In genomic region chr1:9340864-9341263, GRCh38 we compare ENCODE assay signal across 17 cellular contexts. TPM values are rescaled to one million over a fixed set of nuclear protein-coding genes. Genes with fewer than 3 reads are reported as not detected.
DNase-seq lines count a peak whose midpoint lies in the region; ATAC-seq and TF ChIP-seq lines count a peak whose summit lies in the region.
"Had no signal": no experiment of that assay in that cellular context is flagged by ENCODE, and none has a peak within 500 bp of the region (broad histone marks: within the 10 kb centered on the region; RNA-seq: fewer than 3 reads in every experiment).

No MANE protein-coding gene starts in this region.

- POLR2A ChIA-PET in GM10248 (lab: Yijun Ruan, JAX), result no interaction called here

- H3K4me3 Mint-ChIP-seq in nephron, result no peak overlapping the region
- no peak overlapping the region for H3K4me3 Mint-ChIP-seq in effector memory CD8-positive, alpha-beta T cell
- H3K4me3 Mint-ChIP-seq: activated B cell treated with CpG ODN at 0.5 μM for 24 hours; CD4-positive, CD25-positive, alpha-beta regulatory T cell; natural killer cell had no signal

- ATAC-seq in Right ventricle myocardium inferior (peak; percentile 30), heart left ventricle (no peak)
- ATAC-seq in effector memory CD8-positive, alpha-beta T cell (replicated peaks), result no peak
- ATAC-seq: natural killer cell had no signal

- WGBS in heart left ventricle, 4 donors, result 80 to 87% (median 83%) methylated on average over 7 of the region's 7 CpGs

- DNase-seq in Right ventricle myocardium inferior (ENCODE audit: missing footprints) (peak; percentile 18), heart left ventricle (no peak), dermis blood vessel endothelial cell (peak; percentile 25), cerebellar cortex (ENCODE audit: low spot score) (no peak), foreskin fibroblast (no peak), GM10248 (ENCODE audit: extremely low spot score) (no peak)
- DNase-seq in effector memory CD8-positive, alpha-beta T cell, result no peak
- DNase-seq: 8988T; activated B cell treated with CpG ODN at 0.5 μM for 24 hours; activated effector memory CD4-positive, alpha-beta T cell treated with anti-CD3 and anti-CD28 coated beads, Interleukin-2, amount 50 U/mL, for 16 hours; anterior cingulate cortex; CD4-positive, CD25-positive, alpha-beta regulatory T cell; colonic mucosa; natural killer cell; NCI-H1930; NCI-H524 treated with DMSO at 0.1 percent for 48 hours had no signal

- H3K27me3 ChIP-seq in heart left ventricle, result no peaks in the 10 kb centered on the region
- H3K27me3 ChIP-seq: colonic mucosa had no signal

- H3K4me3 ChIP-seq in heart left ventricle (no peak overlapping the region), foreskin fibroblast (ENCODE audit: low read depth in 1 of 2, low read length in 2 of 2) (no peak overlapping the region)
- H3K4me3 ChIP-seq: colonic mucosa had no signal

- CTCF ChIA-PET in GM10248 (lab: Yijun Ruan, JAX), result no interaction called here

- H3K36me3 Mint-ChIP-seq in nephron (ENCODE audit: low read depth), result no peaks in the 10 kb centered on the region
- H3K36me3 Mint-ChIP-seq in effector memory CD8-positive, alpha-beta T cell (ENCODE audit: insufficient read depth), result no peaks in the 10 kb centered on the region
- H3K36me3 Mint-ChIP-seq: natural killer cell had no signal

- TF ChIP-seq CTCF in heart left ventricle (IDR thresholded peaks at IDR 0.05), result no peak
- TF ChIP-seq CTCF in nephron (IDR thresholded peaks at IDR 0.05; ENCODE audit: unreplicated experiment in 3 of 3), result no peak
- TF ChIP-seq CTCF in foreskin fibroblast (IDR thresholded peaks at IDR 0.05; ENCODE audit: low read depth, low read length), result no peak
- no peak for TF ChIP-seq CTCF in GM10248 (IDR thresholded peaks at IDR 0.05; ENCODE audit: control extremely low read depth, extremely low read depth, low read depth, missing control alignments)

- peaks cover 5% of the 10 kb centered on the region for H3K9me3 Mint-ChIP-seq in nephron
- H3K9me3 Mint-ChIP-seq in effector memory CD8-positive, alpha-beta T cell, result no peaks in the 10 kb centered on the region
- H3K9me3 Mint-ChIP-seq: natural killer cell had no signal

- intact Hi-C loops in Right ventricle myocardium inferior (cut with DNase I) (no loop called here), heart left ventricle (cut with DNase I) (no loop called here)

- peaks cover 5% of the 10 kb centered on the region for H3K27me3 Mint-ChIP-seq in nephron (ENCODE audit: low read depth)
- no peaks in the 10 kb centered on the region for H3K27me3 Mint-ChIP-seq in effector memory CD8-positive, alpha-beta T cell
- H3K27me3 Mint-ChIP-seq: activated B cell treated with CpG ODN at 0.5 μM for 24 hours; CD4-positive, CD25-positive, alpha-beta regulatory T cell had no signal

- H3K9me3 ChIP-seq in heart left ventricle, result peaks cover 0 to 5% (median 0%) of the 10 kb centered on the region in 12 donors
- H3K9me3 ChIP-seq: colonic mucosa had no signal

- H3K27ac Mint-ChIP-seq in nephron, result peak overlapping the region in 2 of 3 experiments; percentile 59 to 72
- H3K27ac Mint-ChIP-seq in effector memory CD8-positive, alpha-beta T cell, result no peak overlapping the region
- H3K27ac Mint-ChIP-seq: activated B cell treated with CpG ODN at 0.5 μM for 24 hours; CD4-positive, CD25-positive, alpha-beta regulatory T cell; natural killer cell had no signal

- H3K4me1 Mint-ChIP-seq in nephron, result peaks cover 14% of the 10 kb centered on the region
- H3K4me1 Mint-ChIP-seq in effector memory CD8-positive, alpha-beta T cell (ENCODE audit: low read depth in 2 of 2), result no peaks in the 10 kb centered on the region
- H3K4me1 Mint-ChIP-seq: natural killer cell had no signal

- no peak overlapping the region for H3K27ac ChIP-seq in heart left ventricle
- H3K27ac ChIP-seq: colonic mucosa had no signal

- H3K36me3 ChIP-seq in heart left ventricle, result no peaks in the 10 kb centered on the region
- H3K36me3 ChIP-seq: colonic mucosa had no signal

- peaks cover 0 to 64% (median 39%) of the 10 kb centered on the region in 12 donors for H3K4me1 ChIP-seq in heart left ventricle
- H3K4me1 ChIP-seq: colonic mucosa had no signal

- TF ChIP-seq POLR2A in heart left ventricle (IDR thresholded peaks at IDR 0.05), result no peak

RNA-seq across cellular contexts. Expression of gene SPSB1, which starts 48.2 kb away (rescaled TPM):
- total RNA-seq in Right ventricle myocardium inferior, result 16.5 TPM
- 10 to 100 TPM in 3 of 9 donors, 1 to 10 TPM in 6; 7.7 to 27.2 (median 9.2) TPM for total RNA-seq in heart left ventricle
- 10 to 100 TPM in 1 of 2 donors, 1 to 10 TPM in 1; 7.0 to 10.9 TPM for polyA plus RNA-seq in heart left ventricle
- total RNA-seq in dermis blood vessel endothelial cell, result 19.6 and 35.8 TPM in 2 replicates

Comparison
In these comparisons a context has a peak if more than half of its experiments do, and no peak if none do; other contexts are left out.
1. DNase-seq: peak in Right ventricle myocardium inferior (single experiment) and dermis blood vessel endothelial cell (single experiment); none in heart left ventricle (0 of 5), effector memory CD8-positive, alpha-beta T cell (0 of 3), cerebellar cortex (single experiment), foreskin fibroblast (0 of 2) and GM10248 (single experiment).
2. H3K27ac Mint-ChIP-seq: peak in nephron (2 of 3); none in effector memory CD8-positive, alpha-beta T cell (0 of 2).